Comparison of ENCODE assay signal across 1 cellular context in genomic region chr2:42336361-42336965, GRCh38.
TF ChIP-seq lines count a peak whose summit lies in the region.

No MANE protein-coding gene starts in this region.

TF ChIP-seq in HepG2, 621 proteins besides CTCF, POLR2A, EP300 and RAD21 (continued from another document and continues in another):
- TF ChIP-seq SNAPC4 (CRISPR knock-in tag; IDR thresholded peaks at IDR 0.05) (no peak), CBX2 (IDR thresholded peaks at IDR 0.05; ENCODE audit: low read depth, low read length) (no peak), CBX2 (CRISPR knock-in tag; IDR thresholded peaks at IDR 0.05; ENCODE audit: low read depth) (no peak), POLR2G (IDR thresholded peaks at IDR 0.05; ENCODE audit: low read depth, low read length) (peak; percentile 48), JUN (CRISPR knock-in tag; IDR thresholded peaks at IDR 0.05) (no peak), ZNF180 (CRISPR knock-in tag; IDR thresholded peaks at IDR 0.05; ENCODE audit: borderline replicate concordance, low read depth) (no peak), PITX1 (CRISPR knock-in tag; IDR thresholded peaks at IDR 0.05) (no peak), ZMYM3 (CRISPR knock-in tag; IDR thresholded peaks at IDR 0.05) (no peak), MAFK (conservative IDR thresholded peaks at IDR 0.05 in 1 of 2, IDR thresholded peaks at IDR 0.05 in 1 of 2; ENCODE audit: low read length in 2 of 2) (no peak), FOXK1 (CRISPR knock-in tag; IDR thresholded peaks at IDR 0.05; ENCODE audit: borderline replicate concordance, low read depth) (no peak), FOSL2 (CRISPR knock-in tag; IDR thresholded peaks at IDR 0.05) (no peak), ZNF558 (CRISPR knock-in tag; IDR thresholded peaks at IDR 0.05; ENCODE audit: borderline replicate concordance) (peak; percentile 47; the same call in 1 of the 2 replicates), HOXA5 (CRISPR knock-in tag; IDR thresholded peaks at IDR 0.05) (no peak), ZNF652 (CRISPR knock-in tag; IDR thresholded peaks at IDR 0.05; ENCODE audit: borderline replicate concordance, low read depth) (no peak), ATF2 (CRISPR knock-in tag; IDR thresholded peaks at IDR 0.05) (no peak), KDM2A (CRISPR knock-in tag; IDR thresholded peaks at IDR 0.05; ENCODE audit: borderline replicate concordance, low read depth) (0 out of 2 replicates have a peak, but pooled peaks have one; percentile 33), ISX (CRISPR knock-in tag; conservative IDR thresholded peaks at IDR 0.05) (no peak), ZNF12 (CRISPR knock-in tag; IDR thresholded peaks at IDR 0.05) (no peak), ARNT2 (CRISPR knock-in tag; IDR thresholded peaks at IDR 0.05; ENCODE audit: low read depth) (0 out of 2 replicates have a peak, but pooled peaks have one; percentile 38), POLR2AphosphoS5 (IDR thresholded peaks at IDR 0.05; ENCODE audit: low read depth, low read length) (no peak; the same call in 1 of the 2 replicates), ZNF878 (CRISPR knock-in tag; IDR thresholded peaks at IDR 0.05) (no peak; the same call in 1 of the 2 replicates), SAP130 (CRISPR knock-in tag; IDR thresholded peaks at IDR 0.05; ENCODE audit: low read depth) (0 out of 2 replicates have a peak, but pooled peaks have one; percentile 1), YY1 (IDR thresholded peaks at IDR 0.05; ENCODE audit: insufficient read depth, insufficient replicate concordance, low read depth, low read length) (no peak), JARID2 (CRISPR knock-in tag; IDR thresholded peaks at IDR 0.05; ENCODE audit: insufficient replicate concordance) (no peak), FOXA1 (IDR thresholded peaks at IDR 0.05) (no peak), FOXA1 (CRISPR knock-in tag; IDR thresholded peaks at IDR 0.05) (no peak), NFKBIZ (CRISPR knock-in tag; IDR thresholded peaks at IDR 0.05) (no peak), ZNF431 (CRISPR knock-in tag; IDR thresholded peaks at IDR 0.05; ENCODE audit: borderline replicate concordance, low read depth) (0 out of 2 replicates have a peak, but pooled peaks have one; percentile 29), ZNF275 (CRISPR knock-in tag; IDR thresholded peaks at IDR 0.05; ENCODE audit: borderline replicate concordance) (no peak), ZFP37 (CRISPR knock-in tag; IDR thresholded peaks at IDR 0.05; ENCODE audit: borderline replicate concordance) (0 out of 2 replicates have a peak, but pooled peaks have one; percentile 43), MTERF4 (CRISPR knock-in tag; IDR thresholded peaks at IDR 0.05) (0 out of 2 replicates have a peak, but pooled peaks have one; percentile 45), SSRP1 (CRISPR knock-in tag; IDR thresholded peaks at IDR 0.05) (0 out of 2 replicates have a peak, but pooled peaks have one; percentile 74), ZFP62 (CRISPR knock-in tag; IDR thresholded peaks at IDR 0.05) (no peak), HIVEP1 (CRISPR knock-in tag; IDR thresholded peaks at IDR 0.05) (no peak)
- TF ChIP-seq, protein P1, sequence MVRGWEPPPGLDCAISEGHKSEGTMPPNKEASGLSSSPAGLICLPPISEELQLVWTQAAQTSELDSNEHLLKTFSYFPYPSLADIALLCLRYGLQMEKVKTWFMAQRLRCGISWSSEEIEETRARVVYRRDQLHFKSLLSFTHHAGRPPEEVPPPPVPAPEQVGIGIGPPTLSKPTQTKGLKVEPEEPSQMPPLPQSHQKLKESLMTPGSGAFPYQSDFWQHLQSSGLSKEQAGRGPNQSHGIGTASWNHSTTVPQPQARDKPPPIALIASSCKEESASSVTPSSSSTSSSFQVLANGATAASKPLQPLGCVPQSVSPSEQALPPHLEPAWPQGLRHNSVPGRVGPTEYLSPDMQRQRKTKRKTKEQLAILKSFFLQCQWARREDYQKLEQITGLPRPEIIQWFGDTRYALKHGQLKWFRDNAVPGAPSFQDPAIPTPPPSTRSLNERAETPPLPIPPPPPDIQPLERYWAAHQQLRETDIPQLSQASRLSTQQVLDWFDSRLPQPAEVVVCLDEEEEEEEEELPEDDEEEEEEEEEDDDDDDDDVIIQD (CRISPR knock-in tag; IDR thresholded peaks at IDR 0.05; ENCODE audit: low read depth): no peak
- TF ChIP-seq, protein P2, sequence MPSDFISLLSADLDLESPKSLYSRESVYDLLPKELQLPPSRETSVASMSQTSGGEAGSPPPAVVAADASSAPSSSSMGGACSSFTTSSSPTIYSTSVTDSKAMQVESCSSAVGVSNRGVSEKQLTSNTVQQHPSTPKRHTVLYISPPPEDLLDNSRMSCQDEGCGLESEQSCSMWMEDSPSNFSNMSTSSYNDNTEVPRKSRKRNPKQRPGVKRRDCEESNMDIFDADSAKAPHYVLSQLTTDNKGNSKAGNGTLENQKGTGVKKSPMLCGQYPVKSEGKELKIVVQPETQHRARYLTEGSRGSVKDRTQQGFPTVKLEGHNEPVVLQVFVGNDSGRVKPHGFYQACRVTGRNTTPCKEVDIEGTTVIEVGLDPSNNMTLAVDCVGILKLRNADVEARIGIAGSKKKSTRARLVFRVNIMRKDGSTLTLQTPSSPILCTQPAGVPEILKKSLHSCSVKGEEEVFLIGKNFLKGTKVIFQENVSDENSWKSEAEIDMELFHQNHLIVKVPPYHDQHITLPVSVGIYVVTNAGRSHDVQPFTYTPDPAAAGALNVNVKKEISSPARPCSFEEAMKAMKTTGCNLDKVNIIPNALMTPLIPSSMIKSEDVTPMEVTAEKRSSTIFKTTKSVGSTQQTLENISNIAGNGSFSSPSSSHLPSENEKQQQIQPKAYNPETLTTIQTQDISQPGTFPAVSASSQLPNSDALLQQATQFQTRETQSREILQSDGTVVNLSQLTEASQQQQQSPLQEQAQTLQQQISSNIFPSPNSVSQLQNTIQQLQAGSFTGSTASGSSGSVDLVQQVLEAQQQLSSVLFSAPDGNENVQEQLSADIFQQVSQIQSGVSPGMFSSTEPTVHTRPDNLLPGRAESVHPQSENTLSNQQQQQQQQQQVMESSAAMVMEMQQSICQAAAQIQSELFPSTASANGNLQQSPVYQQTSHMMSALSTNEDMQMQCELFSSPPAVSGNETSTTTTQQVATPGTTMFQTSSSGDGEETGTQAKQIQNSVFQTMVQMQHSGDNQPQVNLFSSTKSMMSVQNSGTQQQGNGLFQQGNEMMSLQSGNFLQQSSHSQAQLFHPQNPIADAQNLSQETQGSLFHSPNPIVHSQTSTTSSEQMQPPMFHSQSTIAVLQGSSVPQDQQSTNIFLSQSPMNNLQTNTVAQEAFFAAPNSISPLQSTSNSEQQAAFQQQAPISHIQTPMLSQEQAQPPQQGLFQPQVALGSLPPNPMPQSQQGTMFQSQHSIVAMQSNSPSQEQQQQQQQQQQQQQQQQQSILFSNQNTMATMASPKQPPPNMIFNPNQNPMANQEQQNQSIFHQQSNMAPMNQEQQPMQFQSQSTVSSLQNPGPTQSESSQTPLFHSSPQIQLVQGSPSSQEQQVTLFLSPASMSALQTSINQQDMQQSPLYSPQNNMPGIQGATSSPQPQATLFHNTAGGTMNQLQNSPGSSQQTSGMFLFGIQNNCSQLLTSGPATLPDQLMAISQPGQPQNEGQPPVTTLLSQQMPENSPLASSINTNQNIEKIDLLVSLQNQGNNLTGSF (CRISPR knock-in tag; IDR thresholded peaks at IDR 0.05): no peak
- TF ChIP-seq, protein P3, sequence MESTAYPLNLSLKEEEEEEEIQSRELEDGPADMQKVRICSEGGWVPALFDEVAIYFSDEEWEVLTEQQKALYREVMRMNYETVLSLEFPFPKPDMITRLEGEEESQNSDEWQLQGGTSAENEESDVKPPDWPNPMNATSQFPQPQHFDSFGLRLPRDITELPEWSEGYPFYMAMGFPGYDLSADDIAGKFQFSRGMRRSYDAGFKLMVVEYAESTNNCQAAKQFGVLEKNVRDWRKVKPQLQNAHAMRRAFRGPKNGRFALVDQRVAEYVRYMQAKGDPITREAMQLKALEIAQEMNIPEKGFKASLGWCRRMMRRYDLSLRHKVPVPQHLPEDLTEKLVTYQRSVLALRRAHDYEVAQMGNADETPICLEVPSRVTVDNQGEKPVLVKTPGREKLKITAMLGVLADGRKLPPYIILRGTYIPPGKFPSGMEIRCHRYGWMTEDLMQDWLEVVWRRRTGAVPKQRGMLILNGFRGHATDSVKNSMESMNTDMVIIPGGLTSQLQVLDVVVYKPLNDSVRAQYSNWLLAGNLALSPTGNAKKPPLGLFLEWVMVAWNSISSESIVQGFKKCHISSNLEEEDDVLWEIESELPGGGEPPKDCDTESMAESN (CRISPR knock-in tag; conservative IDR thresholded peaks at IDR 0.05): 0 out of 2 replicates have a peak, but pooled peaks have one; percentile 46
- TF ChIP-seq, protein P4, sequence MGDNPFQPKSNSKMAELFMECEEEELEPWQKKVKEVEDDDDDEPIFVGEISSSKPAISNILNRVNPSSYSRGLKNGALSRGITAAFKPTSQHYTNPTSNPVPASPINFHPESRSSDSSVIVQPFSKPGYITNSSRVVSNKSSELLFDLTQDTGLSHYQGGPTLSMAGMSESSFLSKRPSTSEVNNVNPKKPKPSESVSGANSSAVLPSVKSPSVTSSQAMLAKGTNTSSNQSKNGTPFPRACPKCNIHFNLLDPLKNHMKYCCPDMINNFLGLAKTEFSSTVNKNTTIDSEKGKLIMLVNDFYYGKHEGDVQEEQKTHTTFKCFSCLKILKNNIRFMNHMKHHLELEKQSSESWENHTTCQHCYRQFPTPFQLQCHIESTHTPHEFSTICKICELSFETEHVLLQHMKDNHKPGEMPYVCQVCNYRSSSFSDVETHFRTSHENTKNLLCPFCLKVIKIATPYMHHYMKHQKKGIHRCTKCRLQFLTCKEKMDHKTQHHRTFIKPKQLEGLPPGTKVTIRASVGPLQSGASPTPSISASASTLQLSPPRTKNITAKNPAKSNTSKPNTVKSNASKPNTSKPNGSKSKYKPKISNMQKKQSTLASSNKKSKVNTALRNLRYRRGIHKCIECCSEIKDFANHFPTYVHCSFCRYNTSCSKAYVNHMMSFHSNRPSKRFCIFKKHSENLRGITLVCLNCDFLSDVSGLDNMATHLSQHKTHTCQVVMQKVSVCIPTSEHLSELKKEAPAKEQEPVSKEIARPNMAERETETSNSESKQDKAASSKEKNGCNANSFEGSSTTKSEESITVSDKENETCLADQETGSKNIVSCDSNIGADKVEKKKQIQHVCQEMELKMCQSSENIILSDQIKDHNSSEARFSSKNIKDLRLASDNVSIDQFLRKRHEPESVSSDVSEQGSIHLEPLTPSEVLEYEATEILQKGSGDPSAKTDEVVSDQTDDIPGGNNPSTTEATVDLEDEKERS (CRISPR knock-in tag; IDR thresholded peaks at IDR 0.05): no peak
